ENCODE assay signal across 8 cellular contexts in the genomic region with DNA sequence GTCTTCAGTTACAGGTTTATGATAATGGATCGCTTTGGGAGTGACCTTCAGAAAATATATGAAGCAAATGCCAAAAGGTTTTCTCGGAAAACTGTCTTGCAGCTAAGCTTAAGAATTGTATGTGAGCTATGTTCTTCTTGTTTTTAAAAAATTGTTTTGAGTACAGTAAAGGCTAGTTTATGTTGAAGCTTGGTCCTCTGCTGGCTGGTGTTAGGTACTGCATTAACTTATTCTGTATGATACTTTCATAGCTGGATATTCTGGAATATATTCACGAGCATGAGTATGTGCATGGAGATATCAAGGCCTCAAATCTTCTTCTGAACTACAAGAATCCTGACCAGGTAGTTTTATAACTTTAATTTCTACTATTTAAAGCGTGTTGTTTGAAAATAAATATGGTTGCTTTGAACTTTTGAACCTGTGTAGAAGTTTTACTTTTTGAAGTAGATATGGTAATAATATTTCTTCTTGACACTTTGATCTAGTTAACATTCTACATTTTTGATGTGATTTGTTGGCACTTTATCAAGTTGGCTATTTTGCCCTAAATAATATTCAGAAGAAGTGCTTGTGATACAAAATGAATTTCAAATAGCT. TPM values are rescaled to one million over a fixed set of nuclear protein-coding genes. Genes with fewer than 3 reads are reported as not detected.
DNase-seq lines count a peak whose midpoint lies in the region; ATAC-seq, FAIRE-seq and TF ChIP-seq lines count a peak whose summit lies in the region.

No MANE protein-coding gene starts in this region.

- peak in 1 of 10 experiments; percentile 3 for DNase-seq in CD4-positive, alpha-beta T cell
- peak; percentile 10 for DNase-seq in HTR-8/SVneo (ENCODE audit: insufficient read length, low spot score)
- peak; percentile 34 for DNase-seq in SK-N-MC (ENCODE audit: low read depth, low spot score)
- peak; percentile 85 for DNase-seq in fibroblast of peridontal ligament (ENCODE audit: extremely low read depth)
- peak; percentile 23 for DNase-seq in skeletal muscle cell (ENCODE audit: low read depth)
- no peak for DNase-seq in activated effector memory CD4-positive, alpha-beta T cell treated with Interleukin-2 at 50 U/mL for 16 hours

- no peaks in the 10 kb centered on the region for H3K27me3 ChIP-seq in CD4-positive, alpha-beta T cell (ENCODE audit: control insufficient read depth, insufficient read depth, low read length)

- intact Hi-C loops in CD4-positive, alpha-beta T cell (cut with DNase I, micrococcal nuclease), result no loop called here

- TF ChIP-seq POLR2A in GM18505 (IDR thresholded peaks at IDR 0.05; ENCODE audit: borderline replicate concordance, extremely low read depth, insufficient read depth, insufficient read length), result no peak

- peaks cover 21% of the 10 kb centered on the region for H3K4me1 Mint-ChIP-seq in CD4-positive, alpha-beta T cell (ENCODE audit: low read depth)

- POLR2A ChIA-PET in CD4-positive, alpha-beta T cell (lab: Charles Lee), result interaction anchor here (0.5 to 1.2 kb wide), 2 partner anchors 107 to 364 kb away, joined by 3 read pairs; no protein-coding TSS in a partner anchor

- peaks cover 62% of the 10 kb centered on the region for H3K36me3 Mint-ChIP-seq in CD4-positive, alpha-beta T cell (ENCODE audit: low read depth)

- H3K27ac ChIP-seq in CD4-positive, alpha-beta T cell (ENCODE audit: low read depth, low read length), result no peak overlapping the region
- peak overlapping the region; percentile 69 for H3K27ac ChIP-seq in SK-N-MC

- CTCF ChIA-PET in CD4-positive, alpha-beta T cell (lab: Charles Lee), result interaction anchor here (0.6 to 1.4 kb wide), 2 partner anchors 21 to 1156 kb away, joined by 4 read pairs; no protein-coding TSS in a partner anchor

- H3K9ac ChIP-seq in SK-N-MC (ENCODE audit: insufficient read length), result peak overlapping the region; percentile 46

- no peak overlapping the region for H3K4me3 Mint-ChIP-seq in CD4-positive, alpha-beta T cell

- TF ChIP-seq CTCF in CD4-positive, alpha-beta T cell (IDR thresholded peaks at IDR 0.05), result peak; percentile 70

- H3K27ac Mint-ChIP-seq in CD4-positive, alpha-beta T cell, result no peak overlapping the region

- H3K9me3 ChIP-seq in CD4-positive, alpha-beta T cell (ENCODE audit: control insufficient read depth, low read length), result no peaks in the 10 kb centered on the region
- no peaks in the 10 kb centered on the region for H3K9me3 ChIP-seq in SK-N-MC (ENCODE audit: low read depth, low read length)

- FAIRE-seq in HTR-8/SVneo (lab: Jason Lieb, UNC), result no peak

- no peaks in the 10 kb centered on the region for H3K9me3 Mint-ChIP-seq in CD4-positive, alpha-beta T cell

- H3K4me3 ChIP-seq in SK-N-MC (no peak overlapping the region), skeletal muscle cell (ENCODE audit: low read depth, low read length) (no peak overlapping the region)

- H3K36me3 ChIP-seq in SK-N-MC (ENCODE audit: insufficient read depth, low read length), result peaks cover 74% of the 10 kb centered on the region

- H3K27me3 Mint-ChIP-seq in CD4-positive, alpha-beta T cell, result no peaks in the 10 kb centered on the region

- ATAC-seq in CD4-positive, alpha-beta T cell (ENCODE audit: poor library complexity), result peak; percentile 62
- ATAC-seq in GM18505 (IDR thresholded peaks at IDR 0.05; ENCODE audit: unreplicated experiment), result peak; percentile 73
- ATAC-seq in HG03196 (IDR thresholded peaks at IDR 0.05; ENCODE audit: unreplicated experiment), result no peak

RNA-seq across cellular contexts. Expression of a gene that starts 55.7 kb away (rescaled TPM):
- 10 to 100 TPM; 36.7 to 41.0 TPM for total RNA-seq in CD4-positive, alpha-beta T cell
